ENCODE assay signal across 8 cellular contexts in the genomic region with DNA sequence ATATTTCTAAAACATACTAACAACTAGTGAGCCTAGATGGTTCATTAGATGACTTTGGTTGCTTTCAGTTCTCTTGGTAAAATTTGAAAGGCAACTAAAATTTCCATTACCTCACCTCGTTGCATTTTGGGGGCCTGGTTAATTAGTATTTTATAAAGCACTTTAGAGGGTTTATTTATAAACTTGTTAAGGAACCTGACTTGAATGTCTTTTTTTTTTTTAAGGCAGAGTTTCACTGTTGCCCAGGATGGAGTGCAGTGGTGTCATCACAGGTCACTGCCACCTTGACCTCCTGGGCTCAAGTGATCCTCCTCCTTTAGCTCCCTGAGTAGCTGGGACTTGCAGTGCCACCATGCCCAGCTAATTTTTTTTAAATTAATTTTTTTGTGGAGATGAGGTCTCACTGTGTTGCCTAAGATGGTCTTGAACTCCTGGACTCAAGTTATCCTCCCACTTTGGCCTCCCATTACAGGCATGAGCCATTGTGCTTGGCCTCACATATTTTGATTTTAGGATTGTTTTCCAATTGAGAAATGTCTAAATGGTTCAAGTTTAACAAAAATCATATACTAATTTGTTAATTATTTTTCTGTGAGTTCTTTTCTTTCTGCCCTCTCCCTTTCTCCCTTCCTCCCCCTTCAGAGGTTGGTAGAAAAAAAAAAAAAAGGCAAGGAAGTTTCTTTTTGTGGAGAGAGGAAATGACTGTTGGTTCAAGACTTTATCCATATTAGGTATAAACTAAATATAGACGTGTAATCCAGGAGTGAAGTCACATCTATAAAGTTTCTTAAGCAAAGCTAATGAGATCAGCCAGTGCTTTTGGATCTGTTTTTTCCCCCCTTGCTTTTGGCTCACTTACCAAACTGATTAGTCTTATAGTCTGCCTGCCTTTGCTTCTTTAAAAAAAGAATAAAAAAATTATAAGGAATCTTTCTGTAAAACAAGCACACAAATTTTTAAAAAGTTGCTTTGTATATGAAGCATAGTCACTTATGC. TPM values are rescaled to one million over a fixed set of nuclear protein-coding genes. Genes with fewer than 3 reads are reported as not detected.
DNase-seq lines count a peak whose midpoint lies in the region; ATAC-seq and TF ChIP-seq lines count a peak whose summit lies in the region.
"Had no signal": no experiment of that assay in that cellular context is flagged by ENCODE, and none has a peak within 500 bp of the region (broad histone marks: within the 10 kb centered on the region; RNA-seq: fewer than 3 reads in every experiment).

No MANE protein-coding gene starts in this region.

- TF ChIP-seq CTCF in kidney epithelial cell (IDR thresholded peaks at IDR 0.05; ENCODE audit: insufficient read depth, low read length, poor library complexity, severe bottlenecking) (no peak), upper lobe of right lung (IDR thresholded peaks at IDR 0.05) (no peak)

- DNase-seq in HS-5 (ENCODE audit: low read depth) (peak; percentile 88), kidney epithelial cell (ENCODE audit: low read depth) (peak; percentile 89), upper lobe of right lung (no peak)
- DNase-seq in activated T-cell treated with anti-CD3 and anti-CD28 coated beads, Interleukin-2, amount 50 U/mL, for 48 hours = no peak
- DNase-seq: SHP77 had no signal

- peak; percentile 69 for ATAC-seq in upper lobe of right lung
- ATAC-seq in HG03135 (IDR thresholded peaks at IDR 0.05; ENCODE audit: unreplicated experiment) = no peak
- ATAC-seq in GM19467 (IDR thresholded peaks at IDR 0.05; ENCODE audit: unreplicated experiment) = no peak

- no peak overlapping the region for H3K4me3 ChIP-seq in kidney epithelial cell (ENCODE audit: low read depth, low read length)
- no peak overlapping the region for H3K4me3 ChIP-seq in upper lobe of right lung

- no peaks in the 10 kb centered on the region for H3K36me3 ChIP-seq in kidney epithelial cell (ENCODE audit: control insufficient read depth, insufficient read depth, low read length)
- H3K36me3 ChIP-seq in upper lobe of right lung = no peaks in the 10 kb centered on the region

- H3K27ac ChIP-seq in angular gyrus (ENCODE audit: low read depth, low read length) = peak overlapping the region; percentile 70
- H3K27ac ChIP-seq in upper lobe of right lung = peak overlapping the region; percentile 32

- no peaks in the 10 kb centered on the region for H3K27me3 ChIP-seq in kidney epithelial cell (ENCODE audit: control insufficient read depth, insufficient read depth, low read length)
- no peaks in the 10 kb centered on the region for H3K27me3 ChIP-seq in upper lobe of right lung

- H3K4me1 ChIP-seq in upper lobe of right lung = peaks cover 47% of the 10 kb centered on the region

- H3K9me3 ChIP-seq in upper lobe of right lung = no peaks in the 10 kb centered on the region

- intact Hi-C loops in upper lobe of right lung (cut with DNase I) = loop anchor here (10.0 kb wide), 1 partner anchor 45 kb away; no protein-coding TSS in a partner anchor

RNA-seq across cellular contexts. Expression of a gene that starts 24.7 kb away (rescaled TPM):
- total RNA-seq in kidney epithelial cell = 224 and 227 TPM in 2 replicates
- 200 TPM for total RNA-seq in upper lobe of right lung

Comparison
In these comparisons a context has a peak if more than half of its experiments do, and no peak if none do; other contexts are left out.
1. DNase-seq: peak in HS-5 (single experiment) and kidney epithelial cell (single experiment); none in upper lobe of right lung (single experiment) and activated T-cell treated with anti-CD3 and anti-CD28 coated beads, Interleukin-2, amount 50 U/mL, for 48 hours (0 of 2).